27 cellular contexts compared by ENCODE assay signal in genomic region chr17:57197672-57198071, GRCh38. TPM values are rescaled to one million over a fixed set of nuclear protein-coding genes. Genes with fewer than 3 reads are reported as not detected.
DNase-seq lines count a peak whose midpoint lies in the region; ATAC-seq, FAIRE-seq and TF ChIP-seq lines count a peak whose summit lies in the region.
"Had no signal": no experiment of that assay in that cellular context is flagged by ENCODE, and none has a peak within 500 bp of the region (broad histone marks: within the 10 kb centered on the region; RNA-seq: fewer than 3 reads in every experiment).

No MANE protein-coding gene starts in this region.

- intact Hi-C loops in K562 (cut with micrococcal nuclease), result no loop called here
- intact Hi-C loops in transverse colon (cut with DNase I; ENCODE audit: low total_unique reads), result no loop called here

- DNase-seq in GM23338 (ENCODE audit: low spot score) (no peak), MV-4-11 (lab: John Stamatoyannopoulos, UW) (peak; percentile 8), K562 (ENCODE audit: extremely low read depth in 1 of 4, low spot score in 3 of 4) (no peak), GM12892 (ENCODE audit: insufficient read length) (no peak), transverse colon (no peak)
- DNase-seq: 8988T; ACHN; AML-193; BE2C; CD4-positive, alpha-beta T cell; CD8-positive, alpha-beta memory T cell; DMS 273 treated with DMSO at 0.1 percent for 48 hours; DMS79; EL; GDM1; GOT3; HFFc6 had no signal

- H3K9me2 ChIP-seq in GM23338 (ENCODE audit: insufficient read depth), result 0 out of 2 replicates have a peak, but pooled peaks cover 5% of the 10 kb centered on the region

- H3F3A ChIP-seq in GM23338 (replicated peaks; ENCODE audit: low read depth), result no peaks in the 10 kb centered on the region

- TF ChIP-seq POLR2A in K562 (conservative IDR thresholded peaks at IDR 0.05) (no peak), GM12892 (IDR thresholded peaks at IDR 0.05; ENCODE audit: low read depth, low read length) (no peak), transverse colon (IDR thresholded peaks at IDR 0.05) (no peak)

- in situ Hi-C loops in K562 (cut with MboI) (no loop called here), transverse colon (cut with MboI; ENCODE audit: low pct_ligation_motif_present in 1 of 4, low pct_unique_long_range_greater_than_20kb in 1 of 4, low sequenced_read_pairs in 3 of 4) (no loop called here)

- BruUV-seq in K562 (replicated peaks; lab: Mats Ljungman, UMichigan), result no TSS peak

- CTCF ChIA-PET in K562 (lab: Yijun Ruan, JAX; ENCODE audit: low intra/inter-chr PET ratio), result no interaction called here

- H3K27me3 ChIP-seq in GM23338 (ENCODE audit: insufficient read depth) (no peaks in the 10 kb centered on the region), K562 (ENCODE audit: control insufficient read depth in 2 of 2, insufficient read depth in 2 of 2, low read length in 2 of 2) (peaks cover 16 to 34% of the 10 kb centered on the region in 2 experiments), parathyroid adenoma (ENCODE audit: control insufficient read depth, insufficient read depth, low read length) (no peaks in the 10 kb centered on the region), transverse colon (no peaks in the 10 kb centered on the region)
- H3K27me3 ChIP-seq: BE2C; BLaER1 treated with 17β-estradiol and CSF1 and Interleukin-3, amounts not matched to agents 10 nM and 100 nM had no signal

- WGBS in K562 (ENCODE audit: insufficient coverage, low coverage, missing lambda C conversion rate), result 0% methylated on average over 2 of the region's 2 CpGs
- 89 to 100% methylated on average over 1 to 2 of the region's 2 CpGs for WGBS in transverse colon (ENCODE audit: low coverage in 1 of 2), 2 donors

- H3K9me1 ChIP-seq in K562 (ENCODE audit: control insufficient read depth, insufficient read depth, low read length), result no peaks in the 10 kb centered on the region

- H3K9me3 ChIP-seq in K562 (replicated peaks; ENCODE audit: control insufficient read depth, insufficient read depth, low read depth, low read length) (no peaks in the 10 kb centered on the region; the same call in 1 of the 2 replicates), parathyroid adenoma (ENCODE audit: control insufficient read depth, low read length) (no peaks in the 10 kb centered on the region), transverse colon (no peaks in the 10 kb centered on the region)
- H3K9me3 ChIP-seq: HAP-1 had no signal

- no peak overlapping the region for H3K4me2 ChIP-seq in GM23338
- no peak overlapping the region for H3K4me2 ChIP-seq in K562 (ENCODE audit: insufficient read depth, low read length)
- no peak overlapping the region for H3K4me2 ChIP-seq in parathyroid adenoma (ENCODE audit: low read length)
- H3K4me2 ChIP-seq: A549; BLaER1 treated with 17β-estradiol and CSF1 and Interleukin-3, amounts not matched to agents 10 nM and 100 nM had no signal

- H3K36me3 Mint-ChIP-seq in GM23338 (ENCODE audit: low read depth), result no peaks in the 10 kb centered on the region
- H3K36me3 Mint-ChIP-seq: CD14-positive monocyte; CD8-positive, alpha-beta memory T cell had no signal

- no peak overlapping the region for H3K4me3 Mint-ChIP-seq in GM23338
- H3K4me3 Mint-ChIP-seq: CD14-positive monocyte; CD4-positive, alpha-beta T cell; CD8-positive, alpha-beta memory T cell; HFFc6 had no signal

- H4K20me1 ChIP-seq in GM23338 (replicated peaks; ENCODE audit: insufficient read depth) (no peaks in the 10 kb centered on the region), K562 (replicated peaks; ENCODE audit: control insufficient read depth, insufficient read depth, low read length) (no peaks in the 10 kb centered on the region; the same call in 1 of the 2 replicates)
- H4K20me1 ChIP-seq: BLaER1 treated with 17β-estradiol and CSF1 and Interleukin-3, amounts not matched to agents 10 nM and 100 nM had no signal

- H3K4me1 ChIP-seq in GM23338 (ENCODE audit: insufficient read depth) (no peaks in the 10 kb centered on the region), K562 (replicated peaks in 1 of 2; ENCODE audit: control insufficient read depth in 2 of 2, insufficient read depth in 2 of 2, low read length in 2 of 2) (no peaks in the 10 kb centered on the region), parathyroid adenoma (peaks cover 36% of the 10 kb centered on the region), transverse colon (no peaks in the 10 kb centered on the region)
- H3K4me1 ChIP-seq: A549, BE2C, HAP-1 had no signal

- no peaks in the 10 kb centered on the region for H3K27me3 Mint-ChIP-seq in GM23338 (ENCODE audit: insufficient read depth, low read depth, poor library complexity)
- H3K27me3 Mint-ChIP-seq: CD4-positive, alpha-beta T cell had no signal

- ATAC-seq in GM23338 (no peak), K562 (no peak), GM21526 (IDR thresholded peaks at IDR 0.05; ENCODE audit: low FRiP score, unreplicated experiment) (no peak)
- ATAC-seq: A549, GM12878 had no signal

- peak overlapping the region; percentile 1 for H2AFZ ChIP-seq in GM23338
- H2AFZ ChIP-seq in K562 (ENCODE audit: low read depth, low read length), result no peak overlapping the region
- peak overlapping the region; percentile 36 for H2AFZ ChIP-seq in parathyroid adenoma

- no peak overlapping the region for H3K27ac ChIP-seq in GM23338 (ENCODE audit: low read depth)
- H3K27ac ChIP-seq in K562 (ENCODE audit: extremely low read depth, low read depth, low read length), result no peak overlapping the region
- H3K27ac ChIP-seq in parathyroid adenoma, result peak overlapping the region; percentile 90
- H3K27ac ChIP-seq in transverse colon, result no peak overlapping the region
- H3K27ac ChIP-seq: A549; BLaER1 treated with 17β-estradiol and CSF1 and Interleukin-3, amounts not matched to agents 10 nM and 100 nM had no signal

- POLR2A ChIA-PET in K562 (lab: Yijun Ruan, JAX), result no interaction called here

- no peak overlapping the region for H3K27ac Mint-ChIP-seq in GM23338
- H3K27ac Mint-ChIP-seq: CD14-positive monocyte; CD4-positive, alpha-beta T cell; HFFc6 had no signal

- no peak for TF ChIP-seq RAD21 in K562 (CRISPR knock-in tag; conservative IDR thresholded peaks at IDR 0.05 in 1 of 2, IDR thresholded peaks at IDR 0.05 in 1 of 2)

- FAIRE-seq in K562 (lab: Jason Lieb, UNC) (no peak), GM12892 (lab: Jason Lieb, UNC) (no peak)
- FAIRE-seq: A549, D721Med, GM12878, GM18507, H54 had no signal

- H3K9ac ChIP-seq in K562 (ENCODE audit: insufficient read depth in 1 of 2, low read depth in 2 of 2, low read length in 2 of 2) (no peak overlapping the region), parathyroid adenoma (no peak overlapping the region)
- H3K9ac ChIP-seq: BLaER1 treated with 17β-estradiol and CSF1 and Interleukin-3, amounts not matched to agents 10 nM and 100 nM had no signal

- H3K4me3 ChIP-seq in GM23338, result no peak overlapping the region
- H3K4me3 ChIP-seq in K562, result no peak overlapping the region
- no peak overlapping the region for H3K4me3 ChIP-seq in parathyroid adenoma (ENCODE audit: low read depth, low read length)
- no peak overlapping the region for H3K4me3 ChIP-seq in transverse colon
- H3K4me3 ChIP-seq: A549; BLaER1 treated with 17β-estradiol and CSF1 and Interleukin-3, amounts not matched to agents 10 nM and 100 nM; GM12878; HAP-1 had no signal

- TF ChIP-seq CTCF in GM23338 (conservative IDR thresholded peaks at IDR 0.05; ENCODE audit: low read depth in 2 of 2) (no peak), K562 (IDR thresholded peaks at IDR 0.05 in 2 of 3, conservative IDR thresholded peaks at IDR 0.05 in 1 of 3; ENCODE audit: insufficient read depth in 2 of 3, low read depth in 1 of 3, low read length in 3 of 3) (no peak), parathyroid adenoma (IDR thresholded peaks at IDR 0.05) (no peak), transverse colon (IDR thresholded peaks at IDR 0.05) (no peak)

- TF ChIP-seq EP300 in K562 (IDR thresholded peaks at IDR 0.05; ENCODE audit: low read length), result no peak
- no peak for TF ChIP-seq EP300 in transverse colon (IDR thresholded peaks at IDR 0.05; ENCODE audit: low read depth)

- H3K79me2 ChIP-seq in GM23338 (replicated peaks; ENCODE audit: insufficient read depth), result no peaks in the 10 kb centered on the region
- H3K79me2 ChIP-seq in K562 (ENCODE audit: control insufficient read depth, insufficient read depth, low read length), result no peaks in the 10 kb centered on the region
- H3K79me2 ChIP-seq in parathyroid adenoma, result no peaks in the 10 kb centered on the region

- H3K9me3 Mint-ChIP-seq in GM23338, result peaks cover 10% of the 10 kb centered on the region; the same call in 1 of the 3 replicates
- H3K9me3 Mint-ChIP-seq: CD4-positive, alpha-beta T cell; CD8-positive, alpha-beta memory T cell had no signal

- H3K4me1 Mint-ChIP-seq in GM23338, result no peaks in the 10 kb centered on the region
- H3K4me1 Mint-ChIP-seq: CD14-positive monocyte; CD8-positive, alpha-beta memory T cell had no signal

- H3K36me3 ChIP-seq in GM23338 (ENCODE audit: insufficient read depth) (no peaks in the 10 kb centered on the region), K562 (ENCODE audit: control insufficient read depth, insufficient read depth, low read length) (no peaks in the 10 kb centered on the region), parathyroid adenoma (ENCODE audit: control insufficient read depth, insufficient read depth, low read length) (no peaks in the 10 kb centered on the region), transverse colon (no peaks in the 10 kb centered on the region)
- H3K36me3 ChIP-seq: BE2C; BLaER1 treated with 17β-estradiol and CSF1 and Interleukin-3, amounts not matched to agents 10 nM and 100 nM; HAP-1 had no signal

RNA-seq across cellular contexts. Expression of gene MSI2, which starts 58.7 kb away (rescaled TPM):
- 34.0 and 41.8 TPM in 2 replicates for total RNA-seq in GM23338 (2014; rRNA removed; shearing (Covaris generic))
- polyA plus RNA-seq in GM23338 (2016; fragmentation: Nextera tagmentation; extraction: Ambion mirVana) (18.9 and 19.1 TPM in 2 replicates), K562 (2011; rRNA removed) (36.8 and 48.9 TPM in 2 replicates), K562 (2014; fragmentation: Illumina TruSeq; extraction: Trizol) (56.3 and 66.6 TPM in 2 replicates), K562 (2014; fragmentation: Nextera tagmentation; extraction: Ambion mirVana) (1 to 10 TPM; 4.6 to 5.3 TPM), K562 (2014; rRNA removed) (30.5 and 35.5 TPM in 2 replicates)
- 290 and 357 TPM in 2 replicates for total RNA-seq in K562 (2011; cell fraction: chromatin; rRNA removed; ENCODE audit: low replicate concordance)
- 109 and 121 TPM in 2 replicates for total RNA-seq in K562 (2011; cell fraction: nucleolus; rRNA removed)
- 200 and 269 TPM in 2 replicates for total RNA-seq in K562 (2011; cell fraction: nucleoplasm; rRNA removed)
- total RNA-seq in K562 (2014; rRNA removed) (29.7 and 51.4 TPM in 2 replicates), K562 (2014; rRNA removed; fragmentation: Illumina TruSeq; extraction: Trizol) (42.4 and 50.3 TPM in 2 replicates), K562 (2015; rRNA removed; fragmentation: Illumina TruSeq; extraction: Trizol) (45.2 and 50.9 TPM in 2 replicates), K562 (2021) (60.4 and 61.8 TPM in 2 replicates), transverse colon (10 to 100 TPM; 20.6 to 36.0 (median 29.3) TPM)
- 25.6 and 43.5 TPM in 2 replicates for polyA plus RNA-seq in K562 (2011; cell fraction: cytosol; rRNA removed)
- polyA plus RNA-seq in K562 (2011; cell fraction: nucleus; rRNA removed), result 61.4 and 77.7 TPM in 2 replicates
- 37.7 and 43.6 TPM in 2 replicates for polyA plus RNA-seq in K562 (2012)
- 72.6 and 78.9 TPM in 2 replicates for polyA minus RNA-seq in K562 (2011; rRNA and poly(A)+ RNA removed)
- 32.4 and 39.6 TPM in 2 replicates for polyA minus RNA-seq in K562 (2011; cell fraction: cytosol; rRNA and poly(A)+ RNA removed)
- polyA minus RNA-seq in K562 (2011; cell fraction: nucleus; rRNA and poly(A)+ RNA removed), result 38.9 and 58.1 TPM in 2 replicates
- 36.0 TPM for polyA plus RNA-seq in GM12892 (2012; ENCODE audit: missing spikeins)
